15 cellular contexts compared by ENCODE assay signal in the genomic region with DNA sequence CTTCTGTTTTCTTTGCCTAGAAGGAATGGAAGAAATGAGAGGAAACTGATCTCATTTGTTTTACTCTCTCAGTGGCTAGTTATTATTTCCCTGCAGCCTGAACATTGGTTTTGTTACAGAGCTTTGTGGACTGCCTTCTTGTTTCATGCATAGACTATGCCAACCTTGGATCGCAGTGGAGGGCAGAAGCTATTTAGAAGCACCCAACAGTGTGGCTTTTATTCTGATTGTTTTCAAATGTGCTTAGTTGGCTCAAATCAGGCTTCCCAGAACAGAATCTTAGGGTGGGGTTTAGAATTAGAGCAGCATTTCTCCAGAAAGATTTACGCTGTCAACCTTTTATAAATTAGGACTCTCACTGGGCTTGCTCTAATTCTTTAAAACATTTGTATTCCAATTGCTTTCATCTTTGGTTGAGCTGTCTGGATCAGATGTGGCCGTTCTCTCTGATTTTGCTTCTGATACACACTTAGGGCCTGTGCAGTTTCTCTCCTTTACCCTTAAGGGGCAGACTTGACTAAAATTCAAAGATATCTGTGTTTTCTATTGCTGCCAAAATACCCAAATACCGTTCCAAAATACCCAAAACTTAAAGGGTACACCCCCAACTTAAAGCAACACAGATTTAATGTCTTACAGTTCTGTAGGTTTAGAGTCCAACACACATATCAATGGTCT.
DNase-seq lines count a peak whose midpoint lies in the region; TF ChIP-seq lines count a peak whose summit lies in the region.
"Had no signal": no experiment of that assay in that cellular context is flagged by ENCODE, and none has a peak within 500 bp of the region (broad histone marks: within the 10 kb centered on the region; RNA-seq: fewer than 3 reads in every experiment).

No MANE protein-coding gene starts in this region.

- TF ChIP-seq CTCF in cardiac fibroblast (IDR thresholded peaks at IDR 0.05; ENCODE audit: low read depth, low read length): peak; percentile 11

- 0 out of 2 replicates have a peak, but pooled peaks cover 4% of the 10 kb centered on the region for H3K36me3 ChIP-seq in GM23248 (ENCODE audit: low read depth)
- H3K36me3 ChIP-seq: heart left ventricle, spleen had no signal

- 0 out of 2 replicates have a peak overlapping the region, but pooled peaks have one; percentile 29 for H2AFZ ChIP-seq in GM23248

- no peak overlapping the region for H3K9ac ChIP-seq in GM23248

- H3K27ac ChIP-seq in GM23248 (no peak overlapping the region), substantia nigra (ENCODE audit: low read depth, low read length, poor library complexity, severe bottlenecking) (peak overlapping the region; percentile 41)
- H3K27ac ChIP-seq: heart left ventricle, spleen had no signal

- no peak overlapping the region for H3K4me2 ChIP-seq in GM23248 (ENCODE audit: unreplicated experiment)

- no peaks in the 10 kb centered on the region for H3F3A ChIP-seq in GM23248 (ENCODE audit: insufficient read depth)

- WGBS in GM23248 (ENCODE audit: low coverage in 1 of 2, low lambda C conversion rate in 2 of 2, missing lambda C conversion rate in 2 of 2), 2 experiments: 45 to 46% methylated on average over 4 of the region's 4 CpGs

- DNase-seq in GM23248 (peak; percentile 38), cardiac fibroblast (ENCODE audit: low read depth in 2 of 2) (no peak), globus pallidus (ENCODE audit: low spot score) (peak; percentile 80), substantia nigra (lab: John Stamatoyannopoulos, UW) (peak in 9 of 49 donors; percentile 2 to 21 (median 9)), KG1 (lab: John Stamatoyannopoulos, UW) (no peak), NK-92 (lab: John Stamatoyannopoulos, UW; ENCODE audit: unreplicated experiment) (no peak), inferior parietal cortex (ENCODE audit: extremely low spot score) (no peak), NCI-H1105 treated with DMSO at 0.1 percent for 48 hours (lab: John Stamatoyannopoulos, UW) (no peak)
- DNase-seq: activated naive CD4-positive, alpha-beta T cell treated with anti-CD3 and anti-CD28 coated beads for 36 hours; heart left ventricle; kidney; NCI-H1436; NCI-H345; spleen; stimulated activated naive CD8-positive, alpha-beta T cell treated with anti-CD3 and anti-CD28 coated beads, Interleukin-15, Interleukin-2, amounts not matched to agents 100 U/mL and 50 U/mL, for 24 hours had no signal

- H3K4me1 ChIP-seq in GM23248 (ENCODE audit: insufficient read depth): peaks cover 16% of the 10 kb centered on the region
- H3K4me1 ChIP-seq: heart left ventricle, spleen had no signal

- in situ Hi-C loops in GM23248 (cut with MboI): no loop called here

- no peaks in the 10 kb centered on the region for H4K20me1 ChIP-seq in GM23248 (ENCODE audit: insufficient read depth)

- H3K79me2 ChIP-seq in GM23248 (ENCODE audit: insufficient read depth): no peaks in the 10 kb centered on the region

- no peaks in the 10 kb centered on the region; the same call in 1 of the 2 replicates for H3K9me2 ChIP-seq in GM23248 (ENCODE audit: insufficient read depth)

- H3K9me3 ChIP-seq in GM23248 (ENCODE audit: low read depth): no peaks in the 10 kb centered on the region

- no peak overlapping the region for H3K4me3 ChIP-seq in GM23248
- no peak overlapping the region for H3K4me3 ChIP-seq in cardiac fibroblast (replicated peaks in 1 of 2; ENCODE audit: low read depth in 2 of 2, low read length in 2 of 2)
- H3K4me3 ChIP-seq: heart left ventricle, spleen had no signal

- no peaks in the 10 kb centered on the region for H3K27me3 ChIP-seq in GM23248 (replicated peaks; ENCODE audit: insufficient read depth)
- H3K27me3 ChIP-seq: heart left ventricle, spleen had no signal

Comparison
In these comparisons a context has a peak if more than half of its experiments do, and no peak if none do; other contexts are left out.
1. DNase-seq: peak in GM23248 (single experiment) and globus pallidus (single experiment); none in cardiac fibroblast (0 of 2), KG1 (single experiment), NK-92 (single experiment), inferior parietal cortex (single experiment) and NCI-H1105 treated with DMSO at 0.1 percent for 48 hours (single experiment).